11 cellular contexts compared by ENCODE assay signal in the genomic region with DNA sequence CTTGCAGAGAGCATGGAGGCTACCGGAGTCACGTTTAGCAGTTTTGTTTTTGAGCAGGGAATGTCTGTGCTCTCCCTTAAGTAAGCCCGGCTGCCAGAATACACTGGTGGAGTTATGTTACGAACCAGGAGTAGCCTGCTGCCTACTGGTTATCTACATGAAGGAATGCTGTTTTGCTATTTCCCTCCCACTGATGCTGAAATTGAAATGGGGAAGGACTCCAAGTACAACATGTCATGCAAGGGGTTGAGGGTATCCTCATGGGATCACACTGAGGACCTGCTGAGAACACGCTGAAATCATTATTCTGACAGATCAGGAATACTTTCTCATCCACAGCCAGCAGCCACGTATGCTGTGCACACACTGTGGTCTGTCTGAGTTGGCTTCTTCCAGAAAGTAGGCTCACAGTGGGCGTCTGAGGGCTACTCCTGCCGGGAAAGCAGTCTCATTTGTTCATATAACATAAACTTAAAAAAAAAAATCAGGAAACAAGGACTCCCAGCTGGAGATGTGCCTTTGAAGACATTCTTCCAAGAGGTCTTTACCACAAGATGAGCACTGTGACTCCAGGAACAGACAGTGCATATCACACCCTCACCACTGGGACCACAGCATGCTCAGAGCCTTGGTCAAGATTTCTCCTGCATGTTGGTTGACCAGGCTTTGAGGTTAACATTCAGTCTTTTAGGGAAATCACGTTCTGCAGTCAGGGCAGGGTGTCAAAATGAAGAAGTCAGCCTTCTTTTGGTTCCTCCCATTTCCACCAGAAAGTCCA.
DNase-seq lines count a peak whose midpoint lies in the region; ATAC-seq and TF ChIP-seq lines count a peak whose summit lies in the region.
"Had no signal": no experiment of that assay in that cellular context is flagged by ENCODE, and none has a peak within 500 bp of the region (broad histone marks: within the 10 kb centered on the region; RNA-seq: fewer than 3 reads in every experiment).

No MANE protein-coding gene starts in this region.

- TF ChIP-seq CTCF in omental fat pad (IDR thresholded peaks at IDR 0.05): no peak
- TF ChIP-seq CTCF in GM13977 (IDR thresholded peaks at IDR 0.05; ENCODE audit: extremely low read depth, insufficient read depth, missing control alignments): no peak

- in situ Hi-C loops in GM13977 (cut with MboI; ENCODE audit: low pct_unique_long_range_greater_than_20kb, low sequenced_read_pairs, unreplicated experiment): no loop called here

- DNase-seq in AG08395 (ENCODE audit: low spot score) (peak; percentile 75), amniotic epithelial cell (ENCODE audit: low read depth) (peak; percentile 88), glomerular visceral epithelial cell (ENCODE audit: extremely low spot score) (peak; percentile 38), omental fat pad (ENCODE audit: low spot score) (no peak), erythroblast (lab: John Stamatoyannopoulos, UW) (no peak), GM13977 (ENCODE audit: low spot score) (no peak)
- DNase-seq: ACHN, NCI-H187, thyroid gland had no signal

- ATAC-seq in omental fat pad (ENCODE audit: low FRiP score) (peak; percentile 82), HG03432 (IDR thresholded peaks at IDR 0.05; ENCODE audit: unreplicated experiment) (no peak), GM21528 (IDR thresholded peaks at IDR 0.05; ENCODE audit: low FRiP score, unreplicated experiment) (no peak)

- TF ChIP-seq POLR2A in erythroblast (IDR thresholded peaks at IDR 0.05; ENCODE audit: low read length): no peak

Comparison
In these comparisons a context has a peak if more than half of its experiments do, and no peak if none do; other contexts are left out.
1. DNase-seq: peak in AG08395 (single experiment), amniotic epithelial cell (single experiment) and glomerular visceral epithelial cell (single experiment); none in omental fat pad (single experiment), erythroblast (0 of 2) and GM13977 (single experiment).